In the genomic region with DNA sequence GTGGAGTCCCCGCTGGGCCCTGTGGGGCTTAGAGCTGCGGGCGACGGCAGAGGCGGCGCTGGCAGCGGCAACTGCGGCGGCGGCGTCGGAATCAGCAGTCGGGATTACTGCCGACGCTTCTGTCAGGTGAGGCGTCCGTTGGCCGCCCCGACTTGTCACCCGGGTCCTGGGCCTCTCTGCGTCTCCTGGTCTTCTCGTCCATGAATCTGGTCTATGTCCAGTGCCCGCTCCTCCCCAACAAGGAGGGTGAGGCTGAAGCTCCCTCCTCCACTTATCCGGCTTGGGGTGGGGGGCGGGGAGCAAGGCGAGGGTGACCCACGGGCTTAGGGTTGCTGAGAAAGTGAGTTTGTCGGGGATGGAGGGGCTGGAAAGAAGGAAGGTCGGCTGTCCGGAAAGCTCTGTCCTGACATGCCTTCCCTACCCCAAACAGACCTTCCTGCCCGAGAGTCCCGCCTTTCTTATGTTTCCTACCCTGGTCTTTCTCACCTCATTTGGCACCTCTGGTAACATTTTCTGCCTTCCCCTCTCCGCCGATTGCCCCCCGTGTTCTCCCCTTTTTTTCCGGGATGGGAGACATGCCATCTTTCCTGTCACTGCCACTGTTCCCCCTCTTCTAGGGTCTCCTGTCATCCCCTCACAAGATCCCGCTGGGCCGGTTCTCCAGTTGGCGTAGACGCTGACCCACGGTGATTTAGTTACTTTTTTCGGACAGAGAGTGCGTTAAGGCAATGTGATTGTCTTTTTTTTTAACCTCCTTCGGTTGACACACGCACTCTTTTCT, we compare ENCODE assay signal across 8 cellular contexts. TPM values are rescaled to one million over a fixed set of nuclear protein-coding genes. Genes with fewer than 3 reads are reported as not detected.
DNase-seq lines count a peak whose midpoint lies in the region; ATAC-seq, FAIRE-seq and TF ChIP-seq lines count a peak whose summit lies in the region.

No MANE protein-coding gene starts in this region.

- H3K27me3 Mint-ChIP-seq in T-cell: no peaks in the 10 kb centered on the region
- no peaks in the 10 kb centered on the region for H3K27me3 Mint-ChIP-seq in natural killer cell (ENCODE audit: low read depth in 2 of 2)

- 2% methylated on average over 44 of the region's 45 CpGs for WGBS in A549 (ENCODE audit: missing lambda C conversion rate)
- WGBS in esophagus, 2 donors: 0 to 1% methylated on average over 45 of the region's 45 CpGs

- ATAC-seq in A549: peak; percentile 47 to 58
- peak; percentile 12 for ATAC-seq in HG02943 (IDR thresholded peaks at IDR 0.05; ENCODE audit: low read depth, unreplicated experiment)
- ATAC-seq in T-cell (replicated peaks in 1 of 4): peak in 1 of 4 experiments; percentile 4
- ATAC-seq in natural killer cell: no peak
- ATAC-seq in HG03521 (IDR thresholded peaks at IDR 0.05; ENCODE audit: unreplicated experiment): no peak

- peak in 1 of 2 experiments; percentile 15 for DNase-seq in A549 (ENCODE audit: low read depth in 1 of 2, low spot score in 1 of 2)
- DNase-seq in GM13977 (ENCODE audit: low spot score): peak; percentile 13
- DNase-seq in T-cell: peak in 4 of 34 experiments; percentile 0 to 4 (median 2)
- peak; percentile 16 for DNase-seq in natural killer cell
- no peak for DNase-seq in NCI-H345 (lab: John Stamatoyannopoulos, UW)

- H3K4me1 ChIP-seq in A549 (peaks cover 27% of the 10 kb centered on the region), esophagus (ENCODE audit: control insufficient read depth in 2 of 2, insufficient read depth in 2 of 2, low read length in 1 of 2) (no peaks in the 10 kb centered on the region)

- H3K9me3 ChIP-seq in A549 (no peaks in the 10 kb centered on the region), esophagus (ENCODE audit: control insufficient read depth in 2 of 2, insufficient read depth in 1 of 2, low read depth in 1 of 2, low read length in 1 of 2) (no peaks in the 10 kb centered on the region)

- CTCF ChIA-PET in A549 (lab: Yijun Ruan, JAX): interaction anchor here (0.6 kb wide), 1 partner anchor 71 kb away, joined by 3 read pairs; no protein-coding TSS in a partner anchor
- CTCF ChIA-PET in T-cell (lab: Charles Lee): interaction anchor here (0.6 to 2.1 kb wide), 6 partner anchors 28 to 91 kb away, joined by 3 to 7 read pairs (median 6); partner anchors contain the start of gene C3orf38 (in 1 of the 2)

- H3K4me2 ChIP-seq in A549: peak overlapping the region; percentile 85

- no peak for TF ChIP-seq RAD21 in A549 (conservative IDR thresholded peaks at IDR 0.05 in 1 of 2, IDR thresholded peaks at IDR 0.05 in 1 of 2)

- intact Hi-C loops in natural killer cell (cut with micrococcal nuclease): loop anchor here (1.0 to 5.0 kb wide), 4 partner anchors 29 to 833 kb away; partner anchors contain the start of genes C3orf38 and CHMP2B

- peaks cover 0 to 4% of the 10 kb centered on the region in 2 donors for H3K36me3 ChIP-seq in esophagus (ENCODE audit: control insufficient read depth in 2 of 2, insufficient read depth in 2 of 2, low read length in 1 of 2)

- H3K4me1 Mint-ChIP-seq in T-cell (peaks cover 64 to 78% (median 65%) of the 10 kb centered on the region in 3 donors), natural killer cell (peaks cover 60 to 63% of the 10 kb centered on the region in 2 donors)

- no peak for TF ChIP-seq POLR2A in A549 (IDR thresholded peaks at IDR 0.05; ENCODE audit: low read length)

- H3K9me3 Mint-ChIP-seq in T-cell: no peaks in the 10 kb centered on the region
- H3K9me3 Mint-ChIP-seq in natural killer cell: no peaks in the 10 kb centered on the region

- H3K27ac Mint-ChIP-seq in T-cell (peak overlapping the region; percentile 85 to 97), natural killer cell (peak overlapping the region; percentile 90 to 97)

- H3K4me3 Mint-ChIP-seq in T-cell: peak overlapping the region; percentile 97 to 100 (median 99)
- peak overlapping the region; percentile 99 for H3K4me3 Mint-ChIP-seq in natural killer cell

- no peak for FAIRE-seq in A549 (lab: Jason Lieb, UNC)

- POLR2A ChIA-PET in A549 (lab: Yijun Ruan, JAX): interaction anchor here (0.5 kb wide), 1 partner anchor 315 kb away, joined by 5 read pairs; no protein-coding TSS in a partner anchor
- POLR2A ChIA-PET in T-cell (lab: Charles Lee): interaction anchor here (0.5 to 1.3 kb wide), 5 partner anchors 14 to 833 kb away, joined by 3 to 11 read pairs (median 4); partner anchors contain the start of genes C3orf38 (in 1 of the 2) and CHMP2B (in 1 of the 2)

- H3K36me3 Mint-ChIP-seq in T-cell (peaks cover 14% of the 10 kb centered on the region), natural killer cell (peaks cover 17% of the 10 kb centered on the region)

- in situ Hi-C loops in GM13977 (cut with MboI; ENCODE audit: low pct_unique_long_range_greater_than_20kb, low sequenced_read_pairs, unreplicated experiment): no loop called here

- TF ChIP-seq CTCF in A549 (IDR thresholded peaks at IDR 0.05) (no peak), GM13977 (IDR thresholded peaks at IDR 0.05; ENCODE audit: extremely low read depth, insufficient read depth, missing control alignments) (no peak), natural killer cell (IDR thresholded peaks at IDR 0.05) (no peak)

- no peaks in the 10 kb centered on the region for H3K27me3 ChIP-seq in esophagus (ENCODE audit: control insufficient read depth in 1 of 2, insufficient read depth in 2 of 2, low read length in 2 of 2)

- TF ChIP-seq EP300 in A549 (IDR thresholded peaks at IDR 0.05): no peak

- H3K27ac ChIP-seq in A549: peak overlapping the region; percentile 84 to 91
- H3K27ac ChIP-seq in esophagus (ENCODE audit: low read depth in 2 of 2, low read length in 1 of 2): peak overlapping the region; percentile 95 to 97

- H3K4me3 ChIP-seq in A549 (peak overlapping the region; percentile 72), esophagus (ENCODE audit: low read depth in 1 of 2, low read length in 2 of 2) (peak overlapping the region; percentile 84 to 94)

TF ChIP-seq in A549, 52 proteins besides CTCF, POLR2A, EP300 and RAD21:
- peak; percentile 40; the same call in 1 of the 2 replicates for TF ChIP-seq KDM5A (IDR thresholded peaks at IDR 0.05)
- no peak for TF ChIP-seq FOXS1 (CRISPR knock-in tag; IDR thresholded peaks at IDR 0.05)
- no peak for TF ChIP-seq ZC3H11A (IDR thresholded peaks at IDR 0.05)
- no peak for TF ChIP-seq HOXA7 (CRISPR knock-in tag; IDR thresholded peaks at IDR 0.05)
- TF ChIP-seq PBX3 (IDR thresholded peaks at IDR 0.05): no peak
- no peak for TF ChIP-seq NFE2L2 (conservative IDR thresholded peaks at IDR 0.05; ENCODE audit: low read length)
- no peak for TF ChIP-seq RNF2 (IDR thresholded peaks at IDR 0.05; ENCODE audit: borderline replicate concordance, low read depth)
- TF ChIP-seq KDM1A (IDR thresholded peaks at IDR 0.05; ENCODE audit: low read depth): no peak
- TF ChIP-seq PHF8 (IDR thresholded peaks at IDR 0.05; ENCODE audit: borderline replicate concordance, low read depth): peak; percentile 60; the same call in 1 of the 2 replicates
- peak; percentile 5; the same call in 1 of the 2 replicates for TF ChIP-seq MAX (IDR thresholded peaks at IDR 0.05)
- TF ChIP-seq HOXB13 (CRISPR knock-in tag; IDR thresholded peaks at IDR 0.05; ENCODE audit: low read depth): no peak

RNA-seq across cellular contexts. Expression of gene ZNF654, which starts 0.5 kb away (rescaled TPM):
- polyA plus RNA-seq in A549 (2011; rRNA removed) (4.4 and 5.4 TPM in 2 replicates), A549 (2017; fragmentation: RNase III; extraction: RNeasy Plus Mini Kit Qiagen cat#74134 plus additional on column Dnase treatment) (3.1 to 3.5 TPM (median 3.2 TPM) in 3 replicates), esophagus (1 to 10 TPM; 4.3 to 4.8 TPM)
- 0.70 and 0.97 TPM in 2 replicates for polyA plus RNA-seq in A549 (2012; cell fraction: cytosol; rRNA removed)
- polyA plus RNA-seq in A549 (2012; cell fraction: nucleus; rRNA removed): 0.86 and 1.1 TPM in 2 replicates
- 2.9 and 3.9 TPM in 2 replicates for polyA minus RNA-seq in A549 (2011; rRNA and poly(A)+ RNA removed)
- total RNA-seq in T-cell (10 to 100 TPM; 14.1 to 21.5 (median 17.1) TPM), natural killer cell (10 to 100 TPM; 11.9 to 16.7 (median 12.2) TPM)

RNA-seq across cellular contexts. Expression of gene CGGBP1, which starts 0.8 kb away (rescaled TPM):
- polyA plus RNA-seq in A549 (2011; rRNA removed): 136 and 141 TPM in 2 replicates
- 31.9 and 36.6 TPM in 2 replicates for polyA plus RNA-seq in A549 (2012; cell fraction: cytosol; rRNA removed)
- 13.3 and 16.2 TPM in 2 replicates for polyA plus RNA-seq in A549 (2012; cell fraction: nucleus; rRNA removed)
- 40.4 to 44.5 TPM (median 43.8 TPM) in 3 replicates for polyA plus RNA-seq in A549 (2017; fragmentation: RNase III; extraction: RNeasy Plus Mini Kit Qiagen cat#74134 plus additional on column Dnase treatment)
- 78.4 and 81.1 TPM in 2 replicates for polyA minus RNA-seq in A549 (2011; rRNA and poly(A)+ RNA removed)
- total RNA-seq in T-cell: 100 to 1,000 TPM in 4 of 5 donors, 10 to 100 TPM in 1; 95.7 to 131 (median 112) TPM
- 10 to 100 TPM; 17.7 to 24.9 TPM for polyA plus RNA-seq in esophagus
- total RNA-seq in natural killer cell: 100 to 1,000 TPM in 2 of 3 donors, 10 to 100 TPM in 1; 99.8 to 103 (median 101) TPM

Comparison
In these comparisons a context has a peak if more than half of its experiments do, and no peak if none do; other contexts are left out.
1. ATAC-seq: peak in A549 (2 of 2) and HG02943 (single experiment); none in natural killer cell (0 of 3) and HG03521 (single experiment).